In the genomic region with DNA sequence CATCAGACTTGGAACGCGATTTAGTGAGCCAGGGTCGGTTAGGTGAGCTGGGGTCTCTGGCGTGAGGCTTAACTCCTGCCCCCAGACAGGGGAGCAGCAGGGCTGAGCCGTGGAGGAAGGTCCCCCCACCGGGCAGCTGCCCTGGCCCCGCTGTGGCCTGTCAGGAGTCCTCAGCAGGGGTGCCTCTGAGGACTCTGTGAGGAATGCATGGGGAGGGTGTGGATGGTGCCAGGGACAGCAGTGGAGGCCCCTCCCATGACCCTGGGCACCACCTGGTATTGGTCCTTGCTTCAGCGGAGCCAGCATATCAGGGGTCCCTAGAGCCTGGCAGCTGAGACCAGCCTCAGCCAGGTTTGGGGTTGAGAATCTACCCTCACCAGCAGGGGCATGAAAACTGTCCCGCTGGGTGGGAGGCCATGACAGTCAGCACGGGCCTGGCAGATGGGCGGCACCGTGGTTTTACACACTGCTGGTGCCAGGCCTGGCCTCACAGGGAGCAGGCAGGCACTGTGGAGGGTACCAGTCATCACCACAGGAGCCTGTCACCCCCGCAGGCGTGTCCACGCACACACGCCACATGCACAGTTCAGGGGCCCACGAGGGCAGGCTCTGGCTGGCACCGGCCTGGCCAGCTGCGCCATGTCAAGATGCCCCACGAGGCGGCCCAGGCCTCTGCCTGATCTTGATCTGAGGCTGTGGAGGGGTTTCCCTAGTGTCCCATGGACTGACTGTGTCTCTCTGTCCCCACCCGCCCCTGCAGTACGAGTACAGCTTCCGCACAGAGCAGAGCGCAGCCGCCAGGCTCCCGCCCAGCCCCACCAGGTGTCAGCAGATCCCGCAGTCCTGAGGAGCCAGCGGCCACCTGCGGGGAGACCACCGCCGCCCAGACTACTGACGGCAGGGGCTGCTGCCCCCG, we compare ENCODE assay signal across 30 cellular contexts.
A peak's percentile ranks its signal among the peaks of the same experiment; 100 is the strongest.
DNase-seq lines count a peak whose midpoint lies in the region; FAIRE-seq and TF ChIP-seq lines count a peak whose summit lies in the region.
"Had no signal": no experiment of that assay in that cellular context is flagged by ENCODE, and none has a peak within 500 bp of the region (broad histone marks: within the 10 kb centered on the region; RNA-seq: fewer than 3 reads in every experiment).

No MANE protein-coding gene starts in this region.

- H3K4me3 ChIP-seq in sigmoid colon (no peak overlapping the region), breast epithelium (no peak overlapping the region)
- H3K4me3 ChIP-seq: gastrocnemius medialis, GM23248, right atrium auricular region, transverse colon had no signal

- intact Hi-C loops in sigmoid colon (cut with DNase I): no loop called here
- intact Hi-C loops in breast epithelium (cut with DNase I; ENCODE audit: low total_unique reads): loop anchor here (5.0 kb wide), 1 partner anchor 55 kb away; no protein-coding TSS in a partner anchor

- TF ChIP-seq CTCF in sigmoid colon (IDR thresholded peaks at IDR 0.05) (no peak), breast epithelium (IDR thresholded peaks at IDR 0.05) (no peak)

- WGBS in sigmoid colon, 2 donors: 93 to 94% methylated on average over 34 of the region's 34 CpGs

- H3K4me1 ChIP-seq in sigmoid colon (peaks cover 0 to 26% (median 23%) of the 10 kb centered on the region in 4 donors), breast epithelium (peaks cover 0 to 9% of the 10 kb centered on the region in 2 donors)

- no peak for FAIRE-seq in H54 (lab: Jason Lieb, UNC)
- FAIRE-seq in RCC 7860 (lab: Jason Lieb, UNC): no peak
- FAIRE-seq: colon had no signal

- peak; percentile 97 for DNase-seq in H54 (ENCODE audit: insufficient read length, low spot score)
- peak; percentile 40 for DNase-seq in RCC 7860 (ENCODE audit: low spot score)
- DNase-seq in glomerular visceral epithelial cell (ENCODE audit: extremely low spot score): peak; percentile 15
- DNase-seq in sigmoid colon: peak; percentile 52
- DNase-seq in breast epithelium (ENCODE audit: low spot score in 2 of 2): no peak
- no peak for DNase-seq in activated CD4-positive, alpha-beta T cell treated with anti-CD3 and anti-CD28 coated beads, Interleukin-2, amount 50 U/mL, for 4 hours
- no peak for DNase-seq in NK-92 (lab: John Stamatoyannopoulos, UW; ENCODE audit: unreplicated experiment)
- DNase-seq: activated CD4-positive, alpha-beta T cell treated with anti-CD3 and anti-CD28 coated beads, Interleukin-2, amount 10 ng/mL, durations not matched to agents 7 days and 5 days; activated effector memory CD4-positive, alpha-beta T cell treated with Interleukin-2 at 50 U/mL for 16 hours; activated T-cell treated with anti-CD3 and anti-CD28 coated beads, Interleukin-2, amount 50 U/mL, for 1 hour; amygdala; C1 segment of cervical spinal cord; COR-L47; DMS53; gastrocnemius medialis; hippocampal formation; Kasumi-1; left colon; mammary epithelial cell; NCI-H1436; NCI-H2081 treated with DMSO at 0.1 percent for 48 hours; NCI-H2227 treated with DMSO at 0.1 percent for 48 hours; NCI-H526; SHP77 treated with DMSO at 0.1 percent for 48 hours; stimulated activated CD4-positive, alpha-beta T cell treated with anti-CD3 and anti-CD28 coated beads, Interleukin-4, amount 100 ng/mL, for 24 hours; transverse colon had no signal

- H3K9me3 ChIP-seq in sigmoid colon (no peaks in the 10 kb centered on the region), breast epithelium (no peaks in the 10 kb centered on the region)
- H3K9me3 ChIP-seq: gastrocnemius medialis, right atrium auricular region, transverse colon had no signal

- H3K27ac ChIP-seq in sigmoid colon (no peak overlapping the region), breast epithelium (no peak overlapping the region)
- H3K27ac ChIP-seq: gastrocnemius medialis, GM23248, HL-60, right atrium auricular region, transverse colon had no signal

- H3K36me3 ChIP-seq in sigmoid colon: peaks cover 0 to 25% (median 9%) of the 10 kb centered on the region in 4 donors
- H3K36me3 ChIP-seq in breast epithelium: no peaks in the 10 kb centered on the region
- H3K36me3 ChIP-seq: right atrium auricular region, transverse colon had no signal

- no peak for TF ChIP-seq POLR2A in H54 (IDR thresholded peaks at IDR 0.05; ENCODE audit: low read depth, low read length)
- no peak for TF ChIP-seq POLR2A in sigmoid colon (IDR thresholded peaks at IDR 0.05)
- TF ChIP-seq POLR2A in breast epithelium (IDR thresholded peaks at IDR 0.05): no peak

- H3K27me3 ChIP-seq in sigmoid colon (peaks cover 0 to 2% (median 0%) of the 10 kb centered on the region in 3 donors), breast epithelium (no peaks in the 10 kb centered on the region)
- H3K27me3 ChIP-seq: gastrocnemius medialis, right atrium auricular region, transverse colon had no signal

- no peak for TF ChIP-seq EP300 in sigmoid colon (IDR thresholded peaks at IDR 0.05)

Comparison
In these comparisons a context has a peak if more than half of its experiments do, and no peak if none do; other contexts are left out.
1. DNase-seq: peak in H54 (single experiment), RCC 7860 (single experiment), glomerular visceral epithelial cell (single experiment) and sigmoid colon (single experiment); none in breast epithelium (0 of 2), activated CD4-positive, alpha-beta T cell treated with anti-CD3 and anti-CD28 coated beads, Interleukin-2, amount 50 U/mL, for 4 hours (0 of 2) and NK-92 (single experiment).